12 cellular contexts compared by ENCODE assay signal in genomic region chr5:115366223-115366622, GRCh38.
A peak's percentile ranks its signal among the peaks of the same experiment; 100 is the strongest.
DNase-seq lines count a peak whose midpoint lies in the region; ATAC-seq and TF ChIP-seq lines count a peak whose summit lies in the region.
"Had no signal": no experiment of that assay in that cellular context is flagged by ENCODE, and none has a peak within 500 bp of the region (broad histone marks: within the 10 kb centered on the region; RNA-seq: fewer than 3 reads in every experiment).

No MANE protein-coding gene starts in this region.

- H3K27ac Mint-ChIP-seq in activated naive CD8-positive, alpha-beta T cell treated with anti-CD3 and anti-CD28 coated beads, Interleukin-2, amount 50 U/mL, for 24 hours = no peak overlapping the region
- H3K27ac Mint-ChIP-seq in activated naive CD8-positive, alpha-beta T cell treated with anti-CD3 and anti-CD28 coated beads for 36 hours = no peak overlapping the region
- H3K27ac Mint-ChIP-seq in CD14-positive monocyte = no peak overlapping the region
- H3K27ac Mint-ChIP-seq: CD4-positive, CD25-positive, alpha-beta regulatory T cell; memory B cell; T-helper 17 cell had no signal

- no peak overlapping the region for H3K27ac ChIP-seq in cardiac muscle cell

- H3K4me1 ChIP-seq in cardiac muscle cell (ENCODE audit: low read depth) = no peaks in the 10 kb centered on the region

- H3K4me3 ChIP-seq in cardiac muscle cell = no peak overlapping the region

- TF ChIP-seq CTCF in cardiac muscle cell (IDR thresholded peaks at IDR 0.05; ENCODE audit: low read depth, low read length) (peak; percentile 14), CD14-positive monocyte (IDR thresholded peaks at IDR 0.05) (no peak)

- H3K4me3 Mint-ChIP-seq in activated naive CD8-positive, alpha-beta T cell treated with anti-CD3 and anti-CD28 coated beads, Interleukin-2, amount 50 U/mL, for 24 hours = no peak overlapping the region
- H3K4me3 Mint-ChIP-seq in activated naive CD8-positive, alpha-beta T cell treated with anti-CD3 and anti-CD28 coated beads for 36 hours = no peak overlapping the region
- no peak overlapping the region for H3K4me3 Mint-ChIP-seq in CD14-positive monocyte
- H3K4me3 Mint-ChIP-seq: CD4-positive, CD25-positive, alpha-beta regulatory T cell; memory B cell; T-helper 17 cell had no signal

- H3K4me1 Mint-ChIP-seq in activated naive CD8-positive, alpha-beta T cell treated with anti-CD3 and anti-CD28 coated beads, Interleukin-2, amount 50 U/mL, for 24 hours = peaks cover 6% of the 10 kb centered on the region
- H3K4me1 Mint-ChIP-seq in activated naive CD8-positive, alpha-beta T cell treated with anti-CD3 and anti-CD28 coated beads for 36 hours = no peaks in the 10 kb centered on the region
- H3K4me1 Mint-ChIP-seq in CD14-positive monocyte = no peaks in the 10 kb centered on the region
- H3K4me1 Mint-ChIP-seq: CD4-positive, CD25-positive, alpha-beta regulatory T cell; memory B cell; T-helper 17 cell had no signal

- no peaks in the 10 kb centered on the region for H3K27me3 ChIP-seq in cardiac muscle cell

- no peaks in the 10 kb centered on the region for H3K9me3 Mint-ChIP-seq in activated naive CD8-positive, alpha-beta T cell treated with anti-CD3 and anti-CD28 coated beads, Interleukin-2, amount 50 U/mL, for 24 hours
- H3K9me3 Mint-ChIP-seq in activated naive CD8-positive, alpha-beta T cell treated with anti-CD3 and anti-CD28 coated beads for 36 hours = no peaks in the 10 kb centered on the region
- H3K9me3 Mint-ChIP-seq in CD14-positive monocyte = peaks cover 0 to 9% (median 5%) of the 10 kb centered on the region in 7 donors
- H3K9me3 Mint-ChIP-seq: CD4-positive, CD25-positive, alpha-beta regulatory T cell; memory B cell had no signal

- peaks cover 2% of the 10 kb centered on the region for H3K27me3 Mint-ChIP-seq in activated naive CD8-positive, alpha-beta T cell treated with anti-CD3 and anti-CD28 coated beads, Interleukin-2, amount 50 U/mL, for 24 hours
- peaks cover 6% of the 10 kb centered on the region for H3K27me3 Mint-ChIP-seq in activated naive CD8-positive, alpha-beta T cell treated with anti-CD3 and anti-CD28 coated beads for 36 hours
- peaks cover 0 to 4% (median 3%) of the 10 kb centered on the region in 3 donors for H3K27me3 Mint-ChIP-seq in CD14-positive monocyte (ENCODE audit: low read depth in 3 of 3)
- H3K27me3 Mint-ChIP-seq: memory B cell had no signal

- no peaks in the 10 kb centered on the region for H3K36me3 Mint-ChIP-seq in activated naive CD8-positive, alpha-beta T cell treated with anti-CD3 and anti-CD28 coated beads, Interleukin-2, amount 50 U/mL, for 24 hours (ENCODE audit: low read depth)
- no peaks in the 10 kb centered on the region for H3K36me3 Mint-ChIP-seq in activated naive CD8-positive, alpha-beta T cell treated with anti-CD3 and anti-CD28 coated beads for 36 hours
- no peaks in the 10 kb centered on the region for H3K36me3 Mint-ChIP-seq in CD14-positive monocyte
- H3K36me3 Mint-ChIP-seq: CD4-positive, CD25-positive, alpha-beta regulatory T cell; memory B cell had no signal

- no peak for DNase-seq in activated naive CD8-positive, alpha-beta T cell treated with anti-CD3 and anti-CD28 coated beads, Interleukin-2, amount 50 U/mL, for 24 hours
- no peak for DNase-seq in activated naive CD8-positive, alpha-beta T cell treated with anti-CD3 and anti-CD28 coated beads for 36 hours
- DNase-seq in T1000 (lab: John Stamatoyannopoulos, UW) (peak; percentile 67), cardiac muscle cell (ENCODE audit: low read depth in 1 of 2, low spot score in 1 of 2) (peak in 1 of 2 donors; percentile 92), stromal cell of bone marrow (ENCODE audit: low read depth) (peak; percentile 60), GM19240 (ENCODE audit: insufficient read length, low spot score) (no peak), CD14-positive monocyte (ENCODE audit: low spot score) (no peak)
- DNase-seq: aorta, T-helper 17 cell had no signal

- no peaks in the 10 kb centered on the region for H3K36me3 ChIP-seq in cardiac muscle cell

- intact Hi-C loops in CD14-positive monocyte (cut with micrococcal nuclease) = no loop called here

- peak; percentile 28 for ATAC-seq in activated naive CD8-positive, alpha-beta T cell treated with anti-CD3 and anti-CD28 coated beads, Interleukin-2, amount 50 U/mL, for 24 hours
- ATAC-seq in HG02798 (IDR thresholded peaks at IDR 0.05; ENCODE audit: poor library complexity, unreplicated experiment) = no peak
- ATAC-seq: T-helper 17 cell had no signal

- H3K9me3 ChIP-seq in cardiac muscle cell (ENCODE audit: low read depth) = no peaks in the 10 kb centered on the region

Comparison
In these comparisons a context has a peak if more than half of its experiments do, and no peak if none do; other contexts are left out.
1. DNase-seq: peak in T1000 (single experiment) and stromal cell of bone marrow (single experiment); none in activated naive CD8-positive, alpha-beta T cell treated with anti-CD3 and anti-CD28 coated beads, Interleukin-2, amount 50 U/mL, for 24 hours (single experiment), activated naive CD8-positive, alpha-beta T cell treated with anti-CD3 and anti-CD28 coated beads for 36 hours (single experiment), GM19240 (single experiment) and CD14-positive monocyte (single experiment).